ENCODE assay signal across 1 cellular context in genomic region chr4:155797581-155797980, GRCh38. TPM values are rescaled to one million over a fixed set of nuclear protein-coding genes. Genes with fewer than 3 reads are reported as not detected.
"Had no signal": no experiment of that assay in that cellular context is flagged by ENCODE, and none has a peak within 500 bp of the region (broad histone marks: within the 10 kb centered on the region; RNA-seq: fewer than 3 reads in every experiment).

No MANE protein-coding gene starts in this region.

RNA-seq across cellular contexts. Expression of gene GUCY1B1, which starts 38.8 kb away (rescaled TPM):
- total RNA-seq: activated naive CD8-positive, alpha-beta T cell treated with anti-CD3 and anti-CD28 coated beads, Interleukin-2, amount 10 ng/mL, durations not matched to agents 7 days and 5 days had no signal
